Comparison of ENCODE assay signal across 7 cellular contexts in the genomic region with DNA sequence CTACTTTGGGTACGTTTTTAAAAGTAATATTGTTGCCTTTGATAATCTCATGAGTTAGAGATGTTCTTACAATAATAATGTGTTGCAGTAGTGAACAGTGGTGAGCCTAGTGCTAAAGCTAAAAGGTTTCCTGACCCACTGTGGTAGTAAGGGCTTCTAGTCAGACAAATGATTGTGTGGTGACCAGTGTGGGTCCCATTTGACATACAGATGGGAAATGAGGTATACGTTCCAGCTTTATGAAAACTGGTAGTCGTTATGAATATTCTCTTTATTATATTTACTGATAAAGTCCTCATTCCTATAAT. TPM values are rescaled to one million over a fixed set of nuclear protein-coding genes. Genes with fewer than 3 reads are reported as not detected.
DNase-seq lines count a peak whose midpoint lies in the region; ATAC-seq, FAIRE-seq and TF ChIP-seq lines count a peak whose summit lies in the region.

No MANE protein-coding gene starts in this region.

- H2AFZ ChIP-seq in PC-9, result 0 out of 2 replicates have a peak overlapping the region, but pooled peaks have one; percentile 92
- no peak overlapping the region for H2AFZ ChIP-seq in endothelial cell of umbilical vein (ENCODE audit: low read depth, low read length)

- ATAC-seq in GM21528 (IDR thresholded peaks at IDR 0.05; ENCODE audit: low FRiP score, unreplicated experiment), result no peak

- H3K9me3 ChIP-seq in HAP-1, result no peaks in the 10 kb centered on the region
- H3K9me3 ChIP-seq in PC-9 (ENCODE audit: insufficient read depth, low read depth), result no peaks in the 10 kb centered on the region
- H3K9me3 ChIP-seq in endothelial cell of umbilical vein (replicated peaks; ENCODE audit: control insufficient read depth, insufficient read depth, low read length), result no peaks in the 10 kb centered on the region

- DNase-seq in HAP-1 (ENCODE audit: low spot score in 2 of 2) (peak in 1 of 2 experiments; percentile 17), PC-9 (no peak), endothelial cell of umbilical vein (ENCODE audit: low read depth, low spot score) (no peak), NCI-H2029 treated with DMSO at 0.1 percent for 48 hours (lab: John Stamatoyannopoulos, UW) (no peak), NCI-H226 (no peak)

- H3K4me1 ChIP-seq in HAP-1 (peaks cover 20% of the 10 kb centered on the region), PC-9 (replicated peaks; ENCODE audit: insufficient read depth) (peaks cover 16% of the 10 kb centered on the region), endothelial cell of umbilical vein (ENCODE audit: control insufficient read depth, extremely low read depth, insufficient read depth, low read length) (peaks cover 16% of the 10 kb centered on the region), rectal smooth muscle tissue (ENCODE audit: control insufficient read depth, insufficient read depth, low read length) (peaks cover 13% of the 10 kb centered on the region)

- intact Hi-C loops in PC-9 (cut with micrococcal nuclease; ENCODE audit: unreplicated experiment) (loop anchor here (5.0 to 10.0 kb wide), 2 partner anchors 673 to 710 kb away; no protein-coding TSS in a partner anchor), endothelial cell of umbilical vein (cut with micrococcal nuclease) (loop anchor here (2.0 to 10.0 kb wide), 6 partner anchors 61 to 1147 kb away; partner anchors contain the start of gene CDC37L1)

- in situ Hi-C loops in HAP-1 (cut with MboI; ENCODE audit: low sequenced_read_pairs), result no loop called here

- H4K20me1 ChIP-seq in PC-9 (ENCODE audit: insufficient read depth), result no peaks in the 10 kb centered on the region; the same call in 1 of the 2 replicates
- H4K20me1 ChIP-seq in endothelial cell of umbilical vein (replicated peaks; ENCODE audit: control insufficient read depth, extremely low read depth, insufficient read depth, low read length), result no peaks in the 10 kb centered on the region

- TF ChIP-seq CTCF in PC-9 (conservative IDR thresholded peaks at IDR 0.05), result no peak
- no peak for TF ChIP-seq CTCF in endothelial cell of umbilical vein (IDR thresholded peaks at IDR 0.05; ENCODE audit: extremely low read depth in 1 of 2, insufficient read depth in 1 of 2, low read depth in 1 of 2, low read length in 2 of 2)

- H3K4me3 ChIP-seq in HAP-1 (peak overlapping the region; percentile 87), PC-9 (peak overlapping the region; percentile 87), endothelial cell of umbilical vein (replicated peaks in 1 of 3; ENCODE audit: insufficient read depth in 1 of 3, low read depth in 1 of 3, low read length in 3 of 3) (peak overlapping the region in 1 of 3 experiments; percentile 79), rectal smooth muscle tissue (ENCODE audit: low read length) (peak overlapping the region; percentile 99)

- H3K9me2 ChIP-seq in PC-9 (ENCODE audit: insufficient read depth), result no peaks in the 10 kb centered on the region

- peaks cover 12% of the 10 kb centered on the region for H3F3A ChIP-seq in PC-9 (ENCODE audit: insufficient read depth, low read depth)

- CTCF ChIA-PET in PC-9 (lab: Charles Lee) (interaction anchor here (0.6 kb wide), 1 partner anchor 1983 kb away, joined by 4 read pairs; the partner anchor contains the start of gene PDCD1LG2), endothelial cell of umbilical vein (lab: Charles Lee) (interaction anchor here (1.1 to 2.6 kb wide), 8 partner anchors 11 to 287 kb away, joined by 3 to 15 read pairs (median 6); no protein-coding TSS in a partner anchor)

- no peaks in the 10 kb centered on the region for H3K27me3 ChIP-seq in HAP-1 (ENCODE audit: low read depth)
- H3K27me3 ChIP-seq in PC-9 (ENCODE audit: insufficient read depth, low read depth), result no peaks in the 10 kb centered on the region
- no peaks in the 10 kb centered on the region for H3K27me3 ChIP-seq in endothelial cell of umbilical vein (ENCODE audit: control insufficient read depth in 2 of 2, insufficient read depth in 2 of 2, low read length in 2 of 2)
- no peaks in the 10 kb centered on the region for H3K27me3 ChIP-seq in rectal smooth muscle tissue (ENCODE audit: control insufficient read depth, insufficient read depth, low read length)

- H3K9me1 ChIP-seq in endothelial cell of umbilical vein (replicated peaks; ENCODE audit: control insufficient read depth, extremely low read depth, insufficient read depth, low read length), result no peaks in the 10 kb centered on the region

- TF ChIP-seq POLR2A in endothelial cell of umbilical vein (IDR thresholded peaks at IDR 0.05; ENCODE audit: low read depth, low read length), result no peak

- H3K27ac ChIP-seq in PC-9 (peak overlapping the region; percentile 100), endothelial cell of umbilical vein (ENCODE audit: insufficient read depth, low read depth, low read length) (peak overlapping the region; percentile 98), rectal smooth muscle tissue (ENCODE audit: low read depth, low read length) (peak overlapping the region; percentile 100)

- dilution Hi-C loops in endothelial cell of umbilical vein (cut with MboI; ENCODE audit: extremely low pct_ligation_motif_present, low sequenced_read_pairs), result no loop called here

- BruUV-seq in PC-9 (replicated peaks; lab: Mats Ljungman, UMichigan), result no TSS peak
- BruUV-seq in endothelial cell of umbilical vein (replicated peaks; lab: Mats Ljungman, UMichigan), result no TSS peak

- H3K4me2 ChIP-seq in PC-9 (peak overlapping the region; percentile 82), endothelial cell of umbilical vein (ENCODE audit: insufficient read depth, low read length) (peak overlapping the region; percentile 82)

- H3K79me2 ChIP-seq in PC-9 (ENCODE audit: low read depth), result peaks cover 37% of the 10 kb centered on the region
- H3K79me2 ChIP-seq in endothelial cell of umbilical vein (ENCODE audit: control insufficient read depth, insufficient read depth, low read length), result peaks cover 8% of the 10 kb centered on the region

- POLR2A ChIA-PET in PC-9 (lab: Charles Lee; ENCODE audit: unreplicated experiment) (interaction anchor here (0.6 kb wide), 2 partner anchors 791 to 810 kb away, joined by 6 to 13 read pairs; no protein-coding TSS in a partner anchor), endothelial cell of umbilical vein (lab: Charles Lee) (interaction anchor here (0.6 to 2.2 kb wide), 2 partner anchors 50 to 109 kb away, joined by 4 to 12 read pairs; no protein-coding TSS in a partner anchor)

- peaks cover 4% of the 10 kb centered on the region; the same call in 1 of the 2 replicates for H3K36me3 ChIP-seq in HAP-1 (replicated peaks)
- peaks cover 8% of the 10 kb centered on the region for H3K36me3 ChIP-seq in PC-9 (ENCODE audit: low read depth)
- H3K36me3 ChIP-seq in endothelial cell of umbilical vein (ENCODE audit: control insufficient read depth in 2 of 2, extremely low read depth in 1 of 2, insufficient read depth in 2 of 2, low read length in 2 of 2), result no peaks in the 10 kb centered on the region
- no peaks in the 10 kb centered on the region for H3K36me3 ChIP-seq in rectal smooth muscle tissue (ENCODE audit: control insufficient read depth, insufficient read depth, low read length)

- no peak for FAIRE-seq in endothelial cell of umbilical vein (lab: Jason Lieb, UNC)

- H3K9ac ChIP-seq in endothelial cell of umbilical vein (replicated peaks; ENCODE audit: extremely low read depth, insufficient read depth, low read length) (peak overlapping the region; percentile 100), rectal smooth muscle tissue (ENCODE audit: low read length) (no peak overlapping the region)

TF ChIP-seq in endothelial cell of umbilical vein, 7 proteins besides CTCF, POLR2A, EP300 and RAD21:
- TF ChIP-seq JUN (IDR thresholded peaks at IDR 0.05; ENCODE audit: borderline replicate concordance, insufficient read depth, insufficient read length, low read depth) (no peak), POLR2AphosphoS5 (IDR thresholded peaks at IDR 0.05; ENCODE audit: insufficient read depth, low read depth, low read length) (no peak), GATA2 (IDR thresholded peaks at IDR 0.05; ENCODE audit: insufficient read depth, insufficient read length, low read depth, low read length) (no peak), MAX (IDR thresholded peaks at IDR 0.05; ENCODE audit: insufficient read depth, insufficient read length) (no peak), FOS (IDR thresholded peaks at IDR 0.05; ENCODE audit: borderline replicate concordance, insufficient read depth, low read length) (no peak), EZH2 (IDR thresholded peaks at IDR 0.05; ENCODE audit: borderline replicate concordance, low read depth, low read length, severe bottlenecking) (no peak), MYC (IDR thresholded peaks at IDR 0.05; ENCODE audit: low read depth, low read length) (no peak)

RNA-seq across cellular contexts. Expression of gene RFX3, which starts 1.8 kb away (rescaled TPM):
- total RNA-seq in PC-9 (2021) (4.6 and 8.4 TPM in 2 replicates), endothelial cell of umbilical vein (10.5 and 13.7 TPM in 2 replicates)
- polyA plus RNA-seq in endothelial cell of umbilical vein, result 3.8 and 4.8 TPM in 2 replicates
- polyA plus RNA-seq in endothelial cell of umbilical vein (2011; cell fraction: cytosol; rRNA removed), result 2.7 and 2.9 TPM in 2 replicates
- 13.9 and 16.4 TPM in 2 replicates for polyA plus RNA-seq in endothelial cell of umbilical vein (2011; cell fraction: nucleus; rRNA removed)
- polyA plus RNA-seq in endothelial cell of umbilical vein (2012), result 1.7 and 3.1 TPM in 2 replicates
- polyA minus RNA-seq in endothelial cell of umbilical vein, result 104 and 125 TPM in 2 replicates
- 5.8 TPM for polyA minus RNA-seq in endothelial cell of umbilical vein (2011; cell fraction: cytosol; rRNA and poly(A)+ RNA removed)
- 111 and 120 TPM in 2 replicates for polyA minus RNA-seq in endothelial cell of umbilical vein (2011; cell fraction: nucleus; rRNA and poly(A)+ RNA removed)
